ENCODE assay signal across 2 cellular contexts in the genomic region with DNA sequence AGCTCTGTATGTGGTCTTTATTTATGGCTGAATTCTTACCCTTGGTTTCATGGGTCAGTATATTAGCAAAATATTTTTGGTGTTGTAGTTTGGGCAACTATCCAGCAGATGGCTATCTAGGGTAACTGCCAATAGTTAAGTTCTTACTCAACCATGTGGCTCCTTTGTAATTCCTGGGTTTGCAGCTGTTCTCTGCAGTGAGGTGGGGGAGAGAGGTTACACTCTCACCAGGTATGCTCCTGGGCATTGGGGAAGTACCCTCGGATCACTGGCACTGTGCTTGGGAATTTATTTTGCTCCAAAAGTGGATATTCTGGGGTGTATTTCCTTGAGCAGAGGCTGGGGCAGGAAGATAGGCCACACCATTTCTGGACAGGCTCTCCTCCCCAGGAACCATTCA.
TF ChIP-seq lines count a peak whose summit lies in the region.

No MANE protein-coding gene starts in this region.

TF ChIP-seq in HCT116, 20 proteins besides CTCF, POLR2A, EP300 and RAD21 (continued from another document):
- TF ChIP-seq ZNF274 (IDR thresholded peaks at IDR 0.05; ENCODE audit: low read depth, low read length) (no peak), CEBPB (IDR thresholded peaks at IDR 0.05; ENCODE audit: low read depth) (no peak), EGR1 (IDR thresholded peaks at IDR 0.05; ENCODE audit: low read depth) (no peak), SP1 (IDR thresholded peaks at IDR 0.05; ENCODE audit: low read depth) (no peak), ELF1 (IDR thresholded peaks at IDR 0.05; ENCODE audit: borderline replicate concordance, low read depth) (no peak), ZBTB33 (IDR thresholded peaks at IDR 0.05; ENCODE audit: extremely low read depth, insufficient replicate concordance, low read length) (no peak), EZH2 (IDR thresholded peaks at IDR 0.05) (no peak), JUND (IDR thresholded peaks at IDR 0.05) (no peak), SIN3A (IDR thresholded peaks at IDR 0.05; ENCODE audit: low read depth) (no peak), CBX3 (IDR thresholded peaks at IDR 0.05; ENCODE audit: low read depth) (no peak)
- TF ChIP-seq, protein P1, sequence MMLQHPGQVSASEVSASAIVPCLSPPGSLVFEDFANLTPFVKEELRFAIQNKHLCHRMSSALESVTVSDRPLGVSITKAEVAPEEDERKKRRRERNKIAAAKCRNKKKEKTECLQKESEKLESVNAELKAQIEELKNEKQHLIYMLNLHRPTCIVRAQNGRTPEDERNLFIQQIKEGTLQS (IDR thresholded peaks at IDR 0.05) = no peak
- TF ChIP-seq, protein P2, sequence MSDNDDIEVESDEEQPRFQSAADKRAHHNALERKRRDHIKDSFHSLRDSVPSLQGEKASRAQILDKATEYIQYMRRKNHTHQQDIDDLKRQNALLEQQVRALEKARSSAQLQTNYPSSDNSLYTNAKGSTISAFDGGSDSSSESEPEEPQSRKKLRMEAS (IDR thresholded peaks at IDR 0.05) = no peak

TF ChIP-seq in endothelial cell of umbilical vein, 7 proteins besides CTCF, POLR2A, EP300 and RAD21 (continued from another document):
- TF ChIP-seq GATA2 (IDR thresholded peaks at IDR 0.05; ENCODE audit: insufficient read depth, insufficient read length, low read depth, low read length) (no peak), JUN (IDR thresholded peaks at IDR 0.05; ENCODE audit: borderline replicate concordance, insufficient read depth, insufficient read length, low read depth) (no peak), MYC (IDR thresholded peaks at IDR 0.05; ENCODE audit: low read depth, low read length) (no peak), EZH2 (IDR thresholded peaks at IDR 0.05; ENCODE audit: borderline replicate concordance, low read depth, low read length, severe bottlenecking) (no peak), FOS (IDR thresholded peaks at IDR 0.05; ENCODE audit: borderline replicate concordance, insufficient read depth, low read length) (no peak)
- TF ChIP-seq, protein P2 (IDR thresholded peaks at IDR 0.05; ENCODE audit: insufficient read depth, insufficient read length) = no peak
TF ChIP-seq in endothelial cell of umbilical vein: peak in this region for 0.
